Comparison of ENCODE assay signal across 11 cellular contexts in the genomic region with DNA sequence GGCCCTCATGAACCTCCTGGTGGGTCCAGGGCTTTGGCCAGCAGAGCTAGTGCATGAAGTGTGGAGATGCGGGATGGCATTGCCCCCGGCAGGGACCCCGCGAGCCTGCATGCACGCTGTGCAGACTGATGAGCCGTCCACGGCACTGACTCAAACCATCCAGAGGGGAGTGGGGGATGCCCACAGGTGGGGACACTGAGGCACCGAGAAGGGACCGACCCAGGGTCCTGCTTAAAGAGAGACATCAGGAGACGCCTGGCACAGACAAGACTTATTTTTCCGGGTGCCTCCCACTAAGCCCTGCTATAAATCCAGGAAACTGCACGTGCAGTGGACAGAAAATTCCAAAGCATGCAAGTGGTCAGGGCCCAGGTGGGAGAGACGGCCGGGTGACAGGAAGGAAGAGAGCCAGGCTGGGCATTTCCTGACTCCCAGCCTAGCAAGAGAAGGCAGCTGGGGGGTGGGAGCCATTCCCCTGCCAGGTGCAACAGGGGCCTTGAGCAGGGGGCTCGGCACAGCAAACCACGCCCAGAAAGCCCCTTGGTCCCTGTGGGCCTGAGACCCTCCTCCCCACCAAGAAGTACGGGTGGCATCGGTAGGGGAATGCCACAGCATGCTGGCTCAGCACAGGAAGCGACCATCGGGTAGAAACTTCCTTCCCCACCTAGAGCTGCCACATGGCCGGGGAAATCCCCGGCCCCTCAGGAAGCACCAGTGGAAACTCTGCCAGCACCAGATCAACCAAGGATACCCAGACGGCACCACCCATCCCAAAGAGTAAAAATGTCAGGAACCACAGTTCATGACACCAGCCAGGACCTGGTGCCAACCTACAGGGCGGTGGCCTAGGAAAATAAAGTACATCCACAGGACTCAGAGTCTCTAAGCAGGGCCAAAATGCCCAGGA.
DNase-seq lines count a peak whose midpoint lies in the region; TF ChIP-seq lines count a peak whose summit lies in the region.
"Had no signal": no experiment of that assay in that cellular context is flagged by ENCODE, and none has a peak within 500 bp of the region (broad histone marks: within the 10 kb centered on the region; RNA-seq: fewer than 3 reads in every experiment).

No MANE protein-coding gene starts in this region.

- TF ChIP-seq CTCF in vagina (IDR thresholded peaks at IDR 0.05), result no peak

- intact Hi-C loops in posterior vena cava (cut with DNase I) (no loop called here), vagina (cut with DNase I) (no loop called here)

- peaks cover 36% of the 10 kb centered on the region for H3K4me1 ChIP-seq in vagina
- H3K4me1 ChIP-seq: adrenal gland had no signal

- peaks cover 6% of the 10 kb centered on the region for H3K36me3 Mint-ChIP-seq in activated naive CD8-positive, alpha-beta T cell treated with anti-CD3 and anti-CD28 coated beads for 36 hours

- peak; percentile 56 for DNase-seq in stimulated activated CD4-positive, alpha-beta T cell treated with anti-CD3 and anti-CD28 coated beads, Interleukin-15, amount 100 ng/mL, for 24 hours
- DNase-seq in stimulated activated CD4-positive, alpha-beta T cell treated with anti-CD3 and anti-CD28 coated beads, Interleukin-2, amount 100 ng/mL, for 48 hours, result no peak
- peak; percentile 41 for DNase-seq in activated naive CD8-positive, alpha-beta T cell treated with anti-CD3 and anti-CD28 coated beads for 36 hours
- DNase-seq in posterior vena cava (ENCODE audit: low spot score) (peak; percentile 43), nucleus accumbens (lab: John Stamatoyannopoulos, UW) (no peak), vagina (ENCODE audit: extremely low spot score in 2 of 2) (no peak), pons (ENCODE audit: low spot score) (no peak), NCI-H524 treated with DMSO at 0.1 percent for 48 hours (lab: John Stamatoyannopoulos, UW) (no peak)
- DNase-seq: NCI-H1694 treated with DMSO at 0.1 percent for 48 hours had no signal

- H3K36me3 ChIP-seq in vagina, result no peaks in the 10 kb centered on the region
- H3K36me3 ChIP-seq: adrenal gland, left lung had no signal

- H3K27me3 ChIP-seq in vagina, result no peaks in the 10 kb centered on the region

- H3K9me3 Mint-ChIP-seq in activated naive CD8-positive, alpha-beta T cell treated with anti-CD3 and anti-CD28 coated beads for 36 hours, result peaks cover 18% of the 10 kb centered on the region

- no peaks in the 10 kb centered on the region for H3K9me3 ChIP-seq in vagina
- H3K9me3 ChIP-seq: adrenal gland had no signal

- H3K4me1 Mint-ChIP-seq in activated naive CD8-positive, alpha-beta T cell treated with anti-CD3 and anti-CD28 coated beads for 36 hours, result peaks cover 16% of the 10 kb centered on the region

- no peak for TF ChIP-seq POLR2A in vagina (IDR thresholded peaks at IDR 0.05)

- H3K27ac Mint-ChIP-seq in activated naive CD8-positive, alpha-beta T cell treated with anti-CD3 and anti-CD28 coated beads for 36 hours, result peak overlapping the region; percentile 91

- H3K4me3 ChIP-seq in vagina, result no peak overlapping the region
- H3K4me3 ChIP-seq: adrenal gland, left lung had no signal

- H3K27me3 Mint-ChIP-seq in activated naive CD8-positive, alpha-beta T cell treated with anti-CD3 and anti-CD28 coated beads for 36 hours, result peaks cover 4% of the 10 kb centered on the region

- no peak overlapping the region for H3K27ac ChIP-seq in vagina
- H3K27ac ChIP-seq: adrenal gland, left lung had no signal

- peak overlapping the region; percentile 18 for H3K4me3 Mint-ChIP-seq in activated naive CD8-positive, alpha-beta T cell treated with anti-CD3 and anti-CD28 coated beads for 36 hours

Comparison
In these comparisons a context has a peak if more than half of its experiments do, and no peak if none do; other contexts are left out.
1. DNase-seq: peak in stimulated activated CD4-positive, alpha-beta T cell treated with anti-CD3 and anti-CD28 coated beads, Interleukin-15, amount 100 ng/mL, for 24 hours (single experiment), activated naive CD8-positive, alpha-beta T cell treated with anti-CD3 and anti-CD28 coated beads for 36 hours (single experiment) and posterior vena cava (single experiment); none in stimulated activated CD4-positive, alpha-beta T cell treated with anti-CD3 and anti-CD28 coated beads, Interleukin-2, amount 100 ng/mL, for 48 hours (0 of 2), nucleus accumbens (0 of 56), vagina (0 of 2), pons (single experiment) and NCI-H524 treated with DMSO at 0.1 percent for 48 hours (single experiment).